ENCODE assay signal across 8 cellular contexts in genomic region chr14:47278233-47278842, GRCh38.
DNase-seq lines count a peak whose midpoint lies in the region; ATAC-seq, FAIRE-seq and TF ChIP-seq lines count a peak whose summit lies in the region.

No MANE protein-coding gene starts in this region.

- CTCF ChIA-PET in Calu3 (lab: Charles Lee) (no interaction called here), HepG2 (lab: Yijun Ruan, JAX; ENCODE audit: low intra/inter-chr PET ratio, low total read pairs) (interaction anchor here (1.7 kb wide), 1 partner anchor 697 kb away, joined by 6 read pairs; no protein-coding TSS in a partner anchor)

- in situ Hi-C loops in HepG2 (cut with HindIII; ENCODE audit: extremely low pct_ligation_motif_present, low pct_unique_long_range_greater_than_20kb), result no loop called here

- WGBS in HepG2 (ENCODE audit: low lambda C conversion rate), result 1% methylated on average over 5 of the region's 5 CpGs
- WGBS in thyroid gland, 2 donors, result 31 to 35% methylated on average over 5 of the region's 5 CpGs

- H3K36me3 ChIP-seq in HepG2 (replicated peaks in 1 of 2; ENCODE audit: control insufficient read depth in 1 of 2, insufficient read depth in 2 of 2, low read length in 2 of 2), result no peaks in the 10 kb centered on the region
- H3K36me3 ChIP-seq in thyroid gland, result no peaks in the 10 kb centered on the region

- FAIRE-seq in HepG2 (lab: Jason Lieb, UNC), result no peak

- H3K27ac Mint-ChIP-seq in Calu3 (ENCODE audit: unreplicated experiment), result no peak overlapping the region

- H3K4me3 ChIP-seq in HepG2 (replicated peaks in 1 of 3; ENCODE audit: insufficient read depth in 1 of 3, low read depth in 2 of 3, low read length in 3 of 3) (no peak overlapping the region), thyroid gland (replicated peaks in 1 of 3) (no peak overlapping the region)

- no peak for TF ChIP-seq EP300 in HepG2 (IDR thresholded peaks at IDR 0.05; ENCODE audit: low read depth in 2 of 2, low read length in 2 of 2)
- TF ChIP-seq EP300 in HepG2 (CRISPR knock-in tag; IDR thresholded peaks at IDR 0.05; ENCODE audit: borderline replicate concordance), result no peak

- no peak for TF ChIP-seq RAD21 in HepG2 (CRISPR knock-in tag; IDR thresholded peaks at IDR 0.05)

- H2AFZ ChIP-seq in HepG2 (ENCODE audit: low read length), result no peak overlapping the region

- no peaks in the 10 kb centered on the region for H3K36me3 Mint-ChIP-seq in Calu3 (ENCODE audit: insufficient read depth, unreplicated experiment)

- no peaks in the 10 kb centered on the region for H4K20me1 ChIP-seq in HepG2 (ENCODE audit: insufficient read depth, low read length)

- H3K27me3 ChIP-seq in HepG2 (ENCODE audit: control insufficient read depth in 1 of 2, insufficient read depth in 2 of 2, low read length in 2 of 2) (no peaks in the 10 kb centered on the region), thyroid gland (no peaks in the 10 kb centered on the region)

- DNase-seq in Calu3, result peak; percentile 46
- peak; percentile 6 for DNase-seq in NCI-H748 treated with DMSO at 0.1 percent for 48 hours (lab: John Stamatoyannopoulos, UW)
- peak; percentile 69 for DNase-seq in astrocyte of the hippocampus (ENCODE audit: low read depth, low spot score)
- DNase-seq in HepG2 (ENCODE audit: low spot score), result peak; percentile 11
- peak; percentile 21 to 29 for DNase-seq in thyroid gland

- H3K4me3 Mint-ChIP-seq in Calu3 (ENCODE audit: low read depth, unreplicated experiment), result no peak overlapping the region

- no peak for TF ChIP-seq POLR2A in HepG2 (IDR thresholded peaks at IDR 0.05; ENCODE audit: insufficient read depth in 1 of 2, low read depth in 2 of 2, low read length in 2 of 2)
- TF ChIP-seq POLR2A in thyroid gland (IDR thresholded peaks at IDR 0.05), result no peak

- H3K9me3 Mint-ChIP-seq in Calu3 (ENCODE audit: low read depth, unreplicated experiment), result peaks cover 2% of the 10 kb centered on the region

- no peaks in the 10 kb centered on the region for H3K27me3 Mint-ChIP-seq in Calu3 (ENCODE audit: unreplicated experiment)

- TF ChIP-seq CTCF in Calu3 (IDR thresholded peaks at IDR 0.05; ENCODE audit: unreplicated experiment) (peak; percentile 35), HepG2 (CRISPR knock-in tag; IDR thresholded peaks at IDR 0.05) (peak; percentile 70), thyroid gland (IDR thresholded peaks at IDR 0.05) (peak in 3 of 6 experiments; percentile 15 to 59 (median 29))

- no peak overlapping the region for H3K4me2 ChIP-seq in HepG2 (ENCODE audit: low read depth, low read length)

- H3K9me3 ChIP-seq in HepG2 (ENCODE audit: low read length) (no peaks in the 10 kb centered on the region), thyroid gland (no peaks in the 10 kb centered on the region)

- no peak overlapping the region for H3K27ac ChIP-seq in HepG2 (ENCODE audit: extremely low read length, insufficient read depth, low read length)
- H3K27ac ChIP-seq in thyroid gland, result no peak overlapping the region

- no peaks in the 10 kb centered on the region for H3K4me1 ChIP-seq in HepG2 (ENCODE audit: insufficient read depth, low read length)
- no peaks in the 10 kb centered on the region for H3K4me1 ChIP-seq in thyroid gland

- POLR2A ChIA-PET in HepG2 (lab: Yijun Ruan, JAX), result no interaction called here

- intact Hi-C loops in Calu3 (cut with micrococcal nuclease; ENCODE audit: unreplicated experiment), result loop anchor here (10.0 kb wide), 1 partner anchor 234 kb away; no protein-coding TSS in a partner anchor
- intact Hi-C loops in HepG2 (cut with micrococcal nuclease; ENCODE audit: unreplicated experiment), result loop anchor here (1.0 to 10.0 kb wide), 2 partner anchors 697 to 1854 kb away; no protein-coding TSS in a partner anchor
- intact Hi-C loops in thyroid gland (cut with DNase I), result no loop called here

- no peak overlapping the region for H3K9ac ChIP-seq in HepG2 (ENCODE audit: insufficient read depth, low read depth, low read length)

- BruUV-seq in Calu3 (replicated peaks; lab: Mats Ljungman, UMichigan), result no TSS peak
- no TSS peak for BruUV-seq in HepG2 (replicated peaks; lab: Mats Ljungman, UMichigan)

- H3K79me2 ChIP-seq in HepG2 (ENCODE audit: insufficient read depth, low read length), result no peaks in the 10 kb centered on the region

- ATAC-seq in GM19023 (IDR thresholded peaks at IDR 0.05; ENCODE audit: unreplicated experiment) (peak; percentile 81), HG03378 (IDR thresholded peaks at IDR 0.05; ENCODE audit: unreplicated experiment) (peak; percentile 86), HepG2 (peak; percentile 86), HG03175 (IDR thresholded peaks at IDR 0.05; ENCODE audit: unreplicated experiment) (no peak)

- H3K4me1 Mint-ChIP-seq in Calu3 (ENCODE audit: low read depth, unreplicated experiment), result no peaks in the 10 kb centered on the region

TF ChIP-seq in HepG2, 621 proteins besides CTCF, POLR2A, EP300 and RAD21:
- TF ChIP-seq ZMAT3 (CRISPR knock-in tag; conservative IDR thresholded peaks at IDR 0.05) (no peak), STAG1 (CRISPR knock-in tag; IDR thresholded peaks at IDR 0.05) (peak; percentile 56), SMC3 (IDR thresholded peaks at IDR 0.05; ENCODE audit: low read length) (peak; percentile 18; the same call in 1 of the 2 replicates), ARNTL (CRISPR knock-in tag; IDR thresholded peaks at IDR 0.05) (no peak)

Comparison
In these comparisons a context has a peak if more than half of its experiments do, and no peak if none do; other contexts are left out.
1. DNase-seq: peak in every context shown above with its lines; median percentile 69 in astrocyte of the hippocampus; 46 in Calu3; 25 in thyroid gland; 11 in HepG2; 6 in NCI-H748 treated with DMSO at 0.1 percent for 48 hours.